In the genomic region with DNA sequence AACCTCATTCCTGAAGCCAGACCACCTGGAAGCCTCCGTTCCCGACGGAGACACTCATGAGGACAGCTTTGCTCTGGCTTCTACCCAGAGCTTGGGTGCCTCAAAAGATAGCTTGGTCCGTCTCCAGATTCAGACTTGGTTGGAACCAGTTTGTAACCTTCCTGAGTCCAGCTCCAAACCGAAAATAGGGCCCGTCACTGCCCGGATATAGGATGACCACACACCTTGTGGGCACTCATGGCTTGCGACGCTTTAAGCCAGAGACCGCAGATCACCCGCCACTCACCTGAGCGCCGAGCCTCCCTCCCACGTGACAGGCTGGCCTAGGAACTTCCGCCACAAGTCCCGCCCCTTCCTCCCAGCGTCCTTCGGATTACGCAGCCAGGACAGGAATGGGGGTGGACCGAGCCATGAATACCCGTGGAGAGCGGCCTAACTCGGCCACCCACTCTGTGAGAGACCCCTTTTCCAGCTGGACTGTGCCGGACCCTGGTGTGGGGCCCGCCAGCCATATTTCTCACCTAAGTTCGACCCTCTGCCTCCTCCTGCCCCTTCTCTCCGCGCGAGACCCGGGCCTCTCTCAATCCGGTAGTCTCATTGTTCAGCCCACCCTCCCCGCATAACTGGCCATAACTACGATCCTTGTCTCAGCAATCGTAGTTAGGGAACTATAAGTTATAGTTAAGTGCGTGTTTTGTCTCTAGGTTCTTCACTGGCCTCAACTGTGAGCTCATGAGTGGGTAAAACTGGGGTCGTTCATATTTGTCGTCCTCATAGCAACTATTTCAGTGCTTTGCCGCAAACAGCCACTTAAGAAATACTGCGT, we compare ENCODE assay signal across 8 cellular contexts. TPM values are rescaled to one million over a fixed set of nuclear protein-coding genes. Genes with fewer than 3 reads are reported as not detected.
DNase-seq lines count a peak whose midpoint lies in the region; ATAC-seq and TF ChIP-seq lines count a peak whose summit lies in the region.

A gene with protein sequence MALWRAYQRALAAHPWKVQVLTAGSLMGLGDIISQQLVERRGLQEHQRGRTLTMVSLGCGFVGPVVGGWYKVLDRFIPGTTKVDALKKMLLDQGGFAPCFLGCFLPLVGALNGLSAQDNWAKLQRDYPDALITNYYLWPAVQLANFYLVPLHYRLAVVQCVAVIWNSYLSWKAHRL (minus strand): TSS at position 332 of the 826 bp plus-strand sequence. CDS start 580 bp downstream, outside the sequence.

- dilution Hi-C loops in IMR-90 (cut with HindIII; ENCODE audit: low sequenced_read_pairs, unreplicated experiment): no loop called here

- H4K8ac ChIP-seq in IMR-90 (ENCODE audit: low read depth in 2 of 2, low read length in 2 of 2): peak within 1 kb of the TSS; percentile 93 to 99

- WGBS in IMR-90 (ENCODE audit: extremely low coverage in 2 of 2, insufficient read length in 1 of 2), 2 experiments: 0% methylated on average over 10 of the region's 39 CpGs; no CpG with 5 or more reads in 1 of the 2 experiments

- TF ChIP-seq POLR2A in IMR-90 (IDR thresholded peaks at IDR 0.05; ENCODE audit: low read depth, low read length): peak; percentile 92

- H3K9me3 ChIP-seq in IMR-90 (ENCODE audit: control insufficient read depth, insufficient read depth, low read length) (no peaks in the 10 kb centered on the region), mucosa of descending colon (no peaks in the 10 kb centered on the region)

- peak within 1 kb of the TSS; percentile 56; the same call in 1 of the 2 replicates for H2BK20ac ChIP-seq in IMR-90 (ENCODE audit: low read depth, low read length)

- H3K9ac ChIP-seq in IMR-90 (ENCODE audit: low read depth, low read length): peak within 1 kb of the TSS; percentile 97

- H3K18ac ChIP-seq in IMR-90 (ENCODE audit: low read depth, low read length): peak within 1 kb of the TSS; percentile 60

- intact Hi-C loops in IMR-90 (cut with micrococcal nuclease): loop anchor here (5.0 kb wide), 1 partner anchor 34 kb away; a partner anchor contains a TSS
- intact Hi-C loops in mucosa of descending colon (cut with DNase I, micrococcal nuclease): no loop called here

- POLR2A ChIA-PET in IMR-90 (lab: Charles Lee; ENCODE audit: unreplicated experiment): no interaction called here

- H2AFZ ChIP-seq in IMR-90 (replicated peaks; ENCODE audit: low read length, poor library complexity): peak within 1 kb of the TSS; percentile 92

- DNase-seq in DMS 273 treated with DMSO at 0.1 percent for 48 hours (lab: John Stamatoyannopoulos, UW) (peak; percentile 76), IMR-90 (peak; percentile 91), OCI-M2 (lab: John Stamatoyannopoulos, UW; ENCODE audit: unreplicated experiment) (peak; percentile 17), activated T-cell treated with anti-CD3 and anti-CD28 coated beads for 4 hours (peak; percentile 80), epithelial cell of prostate (ENCODE audit: low read depth, low spot score) (peak; percentile 74), mucosa of descending colon (peak; percentile 94 to 95 (median 95))
- DNase-seq in stimulated activated CD8-positive, alpha-beta memory T cell treated with anti-CD3 and anti-CD28 coated beads, Interleukin-4, amount 100 ng/mL, for 1 hour (ENCODE audit: low read depth in 2 of 2, low spot score in 1 of 2): peak; percentile 69 to 73

- peak within 1 kb of the TSS; percentile 57; the same call in 2 of the 3 replicates for H2BK15ac ChIP-seq in IMR-90 (ENCODE audit: low read depth, low read length)

- H3K4me1 ChIP-seq in IMR-90 (ENCODE audit: control insufficient read depth, insufficient read depth, low read length) (peaks cover 7% of the 10 kb centered on the region), mucosa of descending colon (ENCODE audit: low read depth) (peaks cover 9% of the 10 kb centered on the region)

- peak within 1 kb of the TSS; percentile 91 for H4K5ac ChIP-seq in IMR-90 (ENCODE audit: low read depth, low read length)

- in situ Hi-C loops in IMR-90 (cut with MboI; ENCODE audit: low sequenced_read_pairs): no loop called here

- peak within 1 kb of the TSS; percentile 98 for H2AK9ac ChIP-seq in IMR-90 (replicated peaks; ENCODE audit: low read depth, low read length, poor library complexity)

- H3K27ac ChIP-seq in IMR-90 (ENCODE audit: insufficient read depth, low read length) (peak within 1 kb of the TSS; percentile 97), epithelial cell of prostate (peak within 1 kb of the TSS; percentile 70)

- peaks cover 14% of the 10 kb centered on the region for H3K36me3 ChIP-seq in IMR-90 (ENCODE audit: control insufficient read depth, insufficient read depth, low read length)
- peaks cover 11% of the 10 kb centered on the region for H3K36me3 ChIP-seq in mucosa of descending colon (ENCODE audit: low read depth)

- H4K91ac ChIP-seq in IMR-90 (ENCODE audit: insufficient read depth, low read depth, low read length): peak within 1 kb of the TSS; percentile 89

- H3K14ac ChIP-seq in IMR-90 (replicated peaks; ENCODE audit: low read depth, low read length): peak within 1 kb of the TSS; percentile 99

- H3K4me3 ChIP-seq in IMR-90 (ENCODE audit: insufficient read depth, low read depth, low read length) (peak within 1 kb of the TSS; percentile 63), mucosa of descending colon (peak within 1 kb of the TSS; percentile 62)

- peaks cover 22 to 44% of the 10 kb centered on the region in 2 experiments; a peak in 3 of 4 replicates for H3K79me1 ChIP-seq in IMR-90 (ENCODE audit: low read depth in 1 of 2, low read length in 2 of 2)

- H3K4me2 ChIP-seq in IMR-90 (ENCODE audit: low read depth, low read length): peak within 1 kb of the TSS; percentile 95

- no peak for TF ChIP-seq CTCF in IMR-90 (conservative IDR thresholded peaks at IDR 0.05; ENCODE audit: low read depth, low read length)
- TF ChIP-seq CTCF in mucosa of descending colon (IDR thresholded peaks at IDR 0.05): no peak

- TF ChIP-seq RAD21 in IMR-90 (IDR thresholded peaks at IDR 0.05; ENCODE audit: low read length): no peak

- TSS peak; percentile 98 for BruUV-seq in IMR-90 (replicated peaks; lab: Mats Ljungman, UMichigan)

- H2AK5ac ChIP-seq in IMR-90 (ENCODE audit: low read depth, low read length): peak within 1 kb of the TSS; percentile 95

- ATAC-seq in GM21528 (IDR thresholded peaks at IDR 0.05; ENCODE audit: low FRiP score, unreplicated experiment): peak; percentile 85
- peak; percentile 80 for ATAC-seq in IMR-90 (ENCODE audit: low read depth)
- peak; percentile 96 for ATAC-seq in mucosa of descending colon

- peaks cover 11% of the 10 kb centered on the region; the same call in 1 of the 2 replicates for H3K9me1 ChIP-seq in IMR-90 (ENCODE audit: insufficient read depth, low read length)

- CTCF ChIA-PET in IMR-90 (lab: Yijun Ruan, JAX): no interaction called here

- no peaks in the 10 kb centered on the region for H4K20me1 ChIP-seq in IMR-90 (ENCODE audit: insufficient read depth, low read length)

- peak within 1 kb of the TSS; percentile 58 for H2BK120ac ChIP-seq in IMR-90 (ENCODE audit: low read depth, low read length)

- peak within 1 kb of the TSS; percentile 97 for H3K4ac ChIP-seq in IMR-90 (ENCODE audit: low read depth, low read length)

- peak within 1 kb of the TSS; percentile 88 for H2BK5ac ChIP-seq in IMR-90 (ENCODE audit: low read depth, low read length, poor library complexity, severe bottlenecking)

- H3K23ac ChIP-seq in IMR-90 (ENCODE audit: low read depth, low read length): peak within 1 kb of the TSS; percentile 97

- H3K27me3 ChIP-seq in IMR-90 (ENCODE audit: control insufficient read depth, insufficient read depth, low read length): no peaks in the 10 kb centered on the region

- H3K56ac ChIP-seq in IMR-90 (ENCODE audit: extremely low read depth, insufficient read depth, low read length): peak within 1 kb of the TSS; percentile 97

TF ChIP-seq in IMR-90, 13 proteins besides CTCF, POLR2A, EP300 and RAD21 (continues in another document):
- TF ChIP-seq FOS (IDR thresholded peaks at IDR 0.05; ENCODE audit: low read depth, low read length) (no peak), RFX5 (IDR thresholded peaks at IDR 0.05; ENCODE audit: low read depth, low read length) (no peak), CEBPB (IDR thresholded peaks at IDR 0.05; ENCODE audit: low read depth, low read length) (peak; percentile 53; the same call in 1 of the 2 replicates), NFE2L2 (IDR thresholded peaks at IDR 0.05; ENCODE audit: low read depth, low read length) (no peak), MXI1 (IDR thresholded peaks at IDR 0.05; ENCODE audit: borderline replicate concordance, low read depth, low read length) (peak; percentile 73; the same call in 1 of the 2 replicates), RCOR1 (IDR thresholded peaks at IDR 0.05; ENCODE audit: insufficient replicate concordance, low read length) (no peak), MAFK (IDR thresholded peaks at IDR 0.05; ENCODE audit: low read depth, low read length) (no peak), CHD1 (IDR thresholded peaks at IDR 0.05; ENCODE audit: low read depth, low read length) (0 out of 2 replicates have a peak, but pooled peaks have one; percentile 79), MAZ (IDR thresholded peaks at IDR 0.05; ENCODE audit: borderline replicate concordance, low read depth, low read length) (no peak; the same call in 1 of the 2 replicates), BHLHE40 (IDR thresholded peaks at IDR 0.05; ENCODE audit: low read depth, low read length) (peak; percentile 91)
- TF ChIP-seq, protein P1, sequence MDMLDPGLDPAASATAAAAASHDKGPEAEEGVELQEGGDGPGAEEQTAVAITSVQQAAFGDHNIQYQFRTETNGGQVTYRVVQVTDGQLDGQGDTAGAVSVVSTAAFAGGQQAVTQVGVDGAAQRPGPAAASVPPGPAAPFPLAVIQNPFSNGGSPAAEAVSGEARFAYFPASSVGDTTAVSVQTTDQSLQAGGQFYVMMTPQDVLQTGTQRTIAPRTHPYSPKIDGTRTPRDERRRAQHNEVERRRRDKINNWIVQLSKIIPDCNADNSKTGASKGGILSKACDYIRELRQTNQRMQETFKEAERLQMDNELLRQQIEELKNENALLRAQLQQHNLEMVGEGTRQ (IDR thresholded peaks at IDR 0.05; ENCODE audit: low read depth, low read length): peak; percentile 97
- TF ChIP-seq, protein P2, sequence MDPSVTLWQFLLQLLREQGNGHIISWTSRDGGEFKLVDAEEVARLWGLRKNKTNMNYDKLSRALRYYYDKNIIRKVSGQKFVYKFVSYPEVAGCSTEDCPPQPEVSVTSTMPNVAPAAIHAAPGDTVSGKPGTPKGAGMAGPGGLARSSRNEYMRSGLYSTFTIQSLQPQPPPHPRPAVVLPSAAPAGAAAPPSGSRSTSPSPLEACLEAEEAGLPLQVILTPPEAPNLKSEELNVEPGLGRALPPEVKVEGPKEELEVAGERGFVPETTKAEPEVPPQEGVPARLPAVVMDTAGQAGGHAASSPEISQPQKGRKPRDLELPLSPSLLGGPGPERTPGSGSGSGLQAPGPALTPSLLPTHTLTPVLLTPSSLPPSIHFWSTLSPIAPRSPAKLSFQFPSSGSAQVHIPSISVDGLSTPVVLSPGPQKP (IDR thresholded peaks at IDR 0.05; ENCODE audit: borderline replicate concordance, low read depth, low read length): no peak

RNA-seq across cellular contexts. Expression of the gene that starts here (rescaled TPM):
- 70.4 and 80.5 TPM in 2 replicates for total RNA-seq in IMR-90 (2012; rRNA removed)
- polyA plus RNA-seq in IMR-90 (2012; rRNA removed): 160 and 164 TPM in 2 replicates
- polyA plus RNA-seq in IMR-90 (2012; cell fraction: cytosol; rRNA removed): 146 and 152 TPM in 2 replicates
- 160 and 315 TPM in 2 replicates for polyA plus RNA-seq in IMR-90 (2012; cell fraction: nucleus; rRNA removed; ENCODE audit: low replicate concordance)
- 10 to 100 TPM; 39.5 to 49.0 (median 41.9) TPM for total RNA-seq in mucosa of descending colon

Comparison
In these comparisons a context has a peak if more than half of its experiments do, and no peak if none do; other contexts are left out.
1. Peak in every context shown above with its lines: DNase-seq, ATAC-seq, H3K4me3 ChIP-seq and H3K27ac ChIP-seq.
2. DNase-seq: peak in every context shown above with its lines; median percentile 95 in mucosa of descending colon; 91 in IMR-90; 80 in activated T-cell treated with anti-CD3 and anti-CD28 coated beads for 4 hours; 76 in DMS 273 treated with DMSO at 0.1 percent for 48 hours; 74 in epithelial cell of prostate; 71 in stimulated activated CD8-positive, alpha-beta memory T cell treated with anti-CD3 and anti-CD28 coated beads, Interleukin-4, amount 100 ng/mL, for 1 hour; 17 in OCI-M2.